In the genomic region with DNA sequence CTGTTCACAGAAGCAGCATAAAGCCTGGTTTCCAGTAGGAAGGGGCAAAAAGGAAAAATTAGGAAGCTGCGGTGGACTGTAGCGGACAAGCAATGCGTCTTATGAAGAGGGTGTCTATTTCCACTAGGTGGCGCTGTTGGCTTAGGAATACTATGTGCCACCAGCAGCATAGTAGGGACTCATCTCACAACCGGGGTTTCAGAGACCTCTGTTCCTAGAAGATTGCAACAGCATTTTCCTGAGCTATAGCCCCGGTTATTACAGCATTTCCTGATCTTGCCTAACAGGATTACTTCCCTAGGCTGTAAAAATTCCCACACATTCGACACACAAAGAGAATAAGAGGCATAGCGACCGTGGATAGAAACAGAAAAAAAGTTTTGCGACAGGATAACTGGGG, we compare ENCODE assay signal across 9 cellular contexts.
A peak's percentile ranks its signal among the peaks of the same experiment; 100 is the strongest.
DNase-seq lines count a peak whose midpoint lies in the region; ATAC-seq, FAIRE-seq and TF ChIP-seq lines count a peak whose summit lies in the region.
"Had no signal": no experiment of that assay in that cellular context is flagged by ENCODE, and none has a peak within 500 bp of the region (broad histone marks: within the 10 kb centered on the region; RNA-seq: fewer than 3 reads in every experiment).

No MANE protein-coding gene starts in this region.

- no peak overlapping the region for H2AK5ac ChIP-seq in H1 (ENCODE audit: low read depth, low read length)

- peaks cover 0 to 7% (median 0%) of the 10 kb centered on the region in 4 experiments; a peak in 1 of 7 replicates for H3K4me1 ChIP-seq in H1 (replicated peaks in 1 of 4; ENCODE audit: control insufficient read depth in 3 of 4, insufficient read depth in 4 of 4, low read length in 3 of 4)

- peaks cover 30 to 31% of the 10 kb centered on the region in 2 experiments for H3K9me3 ChIP-seq in H1 (ENCODE audit: insufficient read depth in 2 of 2, low read depth in 1 of 2, low read length in 1 of 2)

- WGBS in H1 (ENCODE audit: extremely low coverage in 1 of 2, insufficient coverage in 1 of 2, insufficient read length in 1 of 2, insufficient replicate concordance in 2 of 2, low coverage in 1 of 2, low lambda C conversion rate in 2 of 2, missing lambda C conversion rate in 1 of 2), 2 experiments: 61% methylated on average over 10 of the region's 10 CpGs; no CpG with 5 or more reads in 1 of the 2 experiments

- H3K27ac ChIP-seq in H1 (ENCODE audit: low read depth, low read length): no peak overlapping the region

- H2BK20ac ChIP-seq in H1 (ENCODE audit: low read length): no peak overlapping the region; the same call in 1 of the 2 replicates

- H3K23ac ChIP-seq in H1 (ENCODE audit: insufficient read length): no peak overlapping the region

- H4K91ac ChIP-seq in H1 (replicated peaks; ENCODE audit: insufficient read length, low read length): no peak overlapping the region

- peak; percentile 17 to 20 for DNase-seq in activated T-cell treated with anti-CD3 and anti-CD28 coated beads, Interleukin-2, amount 50 U/mL, for 48 hours
- DNase-seq in activated T-cell treated with anti-CD3 and anti-CD28 coated beads, Interleukin-2, amount 50 U/mL, for 4 hours: no peak
- DNase-seq in NCI-H460 (ENCODE audit: extremely low read depth, low read depth): peak; percentile 29
- DNase-seq in H1 (ENCODE audit: low read depth in 1 of 2, low spot score in 2 of 2): peak; percentile 47 to 80
- DNase-seq in pons (ENCODE audit: low spot score): peak; percentile 16
- no peak for DNase-seq in cortex of kidney (lab: John Stamatoyannopoulos, UW)
- DNase-seq in hippocampal formation (lab: John Stamatoyannopoulos, UW): no peak

- no peaks in the 10 kb centered on the region for H3K36me3 Mint-ChIP-seq in activated T-cell treated with anti-CD3 and anti-CD28 coated beads, Interleukin-2, amount 50 U/mL, for 4 hours (ENCODE audit: insufficient read depth)

- no peak overlapping the region for H3K56ac ChIP-seq in H1 (replicated peaks; ENCODE audit: insufficient read length, low read depth, low read length)

- FAIRE-seq in H1 (lab: Jason Lieb, UNC): peak; percentile 94
- FAIRE-seq: GM18507 had no signal

- TF ChIP-seq POLR2A in H1 (IDR thresholded peaks at IDR 0.05; ENCODE audit: control extremely low read depth in 1 of 2, low read depth in 2 of 2, low read length in 2 of 2): no peak

- H2BK5ac ChIP-seq in H1 (ENCODE audit: low read depth, low read length): no peak overlapping the region; the same call in 1 of the 2 replicates

- no peak overlapping the region for H3K9ac ChIP-seq in H1 (replicated peaks in 1 of 4; ENCODE audit: extremely low read depth in 1 of 4, low read depth in 3 of 4, low read length in 3 of 4)

- no peak overlapping the region for H3K18ac ChIP-seq in H1 (ENCODE audit: extremely low read depth, low read length)

- no peak overlapping the region for H4K5ac ChIP-seq in H1 (ENCODE audit: insufficient read length, low read depth, low read length)

- H2BK120ac ChIP-seq in H1 (replicated peaks; ENCODE audit: low read depth, low read length): no peak overlapping the region

- TF ChIP-seq RAD21 in H1 (IDR thresholded peaks at IDR 0.05 in 1 of 2, conservative IDR thresholded peaks at IDR 0.05 in 1 of 2; ENCODE audit: low read depth in 2 of 2, low read length in 2 of 2): peak; percentile 97 to 98

- no peaks in the 10 kb centered on the region for H3K27me3 Mint-ChIP-seq in activated T-cell treated with anti-CD3 and anti-CD28 coated beads, Interleukin-2, amount 50 U/mL, for 4 hours (ENCODE audit: low read depth)

- H3K27me3 ChIP-seq in H1 (replicated peaks in 1 of 4; ENCODE audit: control insufficient read depth in 3 of 4, extremely low read depth in 1 of 4, insufficient read depth in 3 of 4, low read length in 3 of 4): no peaks in the 10 kb centered on the region

- no peak for ATAC-seq in activated T-cell treated with anti-CD3 and anti-CD28 coated beads, Interleukin-2, amount 50 U/mL, for 4 hours
- ATAC-seq in GM18502 (IDR thresholded peaks at IDR 0.05; ENCODE audit: poor library complexity, unreplicated experiment): no peak

- peaks cover 36% of the 10 kb centered on the region for H3K9me3 Mint-ChIP-seq in activated T-cell treated with anti-CD3 and anti-CD28 coated beads, Interleukin-2, amount 50 U/mL, for 4 hours

- H3K4me1 Mint-ChIP-seq in activated T-cell treated with anti-CD3 and anti-CD28 coated beads, Interleukin-2, amount 50 U/mL, for 4 hours (ENCODE audit: low read depth): no peaks in the 10 kb centered on the region

- no peak overlapping the region for H2AFZ ChIP-seq in H1 (ENCODE audit: low read length)

- no peaks in the 10 kb centered on the region for H3K79me1 ChIP-seq in H1 (ENCODE audit: low read depth, low read length)

- no peak overlapping the region for H4K8ac ChIP-seq in H1 (ENCODE audit: extremely low read depth, insufficient read depth, low read length)

- POLR2A ChIA-PET in H1 (lab: Charles Lee; ENCODE audit: partially characterized antibody): no interaction called here

- no peaks in the 10 kb centered on the region for H3K79me2 ChIP-seq in H1 (ENCODE audit: control insufficient read depth in 1 of 2, insufficient read depth in 2 of 2, low read length in 2 of 2)

- H3K23me2 ChIP-seq in H1 (ENCODE audit: low read depth, low read length): no peaks in the 10 kb centered on the region

- H3K14ac ChIP-seq in H1 (ENCODE audit: insufficient read length): no peak overlapping the region

- TF ChIP-seq CTCF in H1 (IDR thresholded peaks at IDR 0.05; ENCODE audit: control extremely low read depth in 1 of 3, insufficient read depth in 1 of 3, low read depth in 1 of 3, low read length in 3 of 3): peak; percentile 45 to 81 (median 69)

- no peaks in the 10 kb centered on the region for H4K20me1 ChIP-seq in H1 (replicated peaks in 1 of 2; ENCODE audit: control insufficient read depth in 1 of 2, insufficient read depth in 2 of 2, low read length in 2 of 2)

- CTCF ChIA-PET in H1 (lab: Charles Lee; ENCODE audit: partially characterized antibody): interaction anchor here (0.7 to 6.0 kb wide), 27 partner anchors 8 to 1258 kb away, joined by 3 to 37 read pairs (median 3); no protein-coding TSS in a partner anchor

- H2BK15ac ChIP-seq in H1 (ENCODE audit: low read length): no peak overlapping the region

- H3K4ac ChIP-seq in H1 (replicated peaks; ENCODE audit: insufficient read length, low read depth, low read length): no peak overlapping the region

- H3K4me3 Mint-ChIP-seq in activated T-cell treated with anti-CD3 and anti-CD28 coated beads, Interleukin-2, amount 50 U/mL, for 4 hours: no peak overlapping the region

- TF ChIP-seq EP300 in H1 (IDR thresholded peaks at IDR 0.05; ENCODE audit: borderline replicate concordance in 1 of 2, low read depth in 2 of 2, low read length in 2 of 2): no peak

- H3K36me3 ChIP-seq in H1 (ENCODE audit: control insufficient read depth in 2 of 4, insufficient read depth in 4 of 4, low read length in 3 of 4): peaks cover 0 to 8% (median 0%) of the 10 kb centered on the region in 4 experiments; a peak in 2 of 8 replicates

- H3K4me2 ChIP-seq in H1 (ENCODE audit: insufficient read depth in 1 of 2, low read depth in 2 of 2, low read length in 2 of 2): no peak overlapping the region

- no peak overlapping the region for H2BK12ac ChIP-seq in H1 (ENCODE audit: low read depth, low read length)

- H3K4me3 ChIP-seq in H1 (ENCODE audit: extremely low read depth in 1 of 4, insufficient read depth in 2 of 4, low read depth in 3 of 4, low read length in 4 of 4): no peak overlapping the region

Comparison
In these comparisons a context has a peak if more than half of its experiments do, and no peak if none do; other contexts are left out.
1. DNase-seq: peak in activated T-cell treated with anti-CD3 and anti-CD28 coated beads, Interleukin-2, amount 50 U/mL, for 48 hours (2 of 2), NCI-H460 (single experiment), H1 (2 of 2) and pons (single experiment); none in activated T-cell treated with anti-CD3 and anti-CD28 coated beads, Interleukin-2, amount 50 U/mL, for 4 hours (single experiment), cortex of kidney (single experiment) and hippocampal formation (0 of 2).